ENCODE assay signal across 34 cellular contexts in the genomic region with DNA sequence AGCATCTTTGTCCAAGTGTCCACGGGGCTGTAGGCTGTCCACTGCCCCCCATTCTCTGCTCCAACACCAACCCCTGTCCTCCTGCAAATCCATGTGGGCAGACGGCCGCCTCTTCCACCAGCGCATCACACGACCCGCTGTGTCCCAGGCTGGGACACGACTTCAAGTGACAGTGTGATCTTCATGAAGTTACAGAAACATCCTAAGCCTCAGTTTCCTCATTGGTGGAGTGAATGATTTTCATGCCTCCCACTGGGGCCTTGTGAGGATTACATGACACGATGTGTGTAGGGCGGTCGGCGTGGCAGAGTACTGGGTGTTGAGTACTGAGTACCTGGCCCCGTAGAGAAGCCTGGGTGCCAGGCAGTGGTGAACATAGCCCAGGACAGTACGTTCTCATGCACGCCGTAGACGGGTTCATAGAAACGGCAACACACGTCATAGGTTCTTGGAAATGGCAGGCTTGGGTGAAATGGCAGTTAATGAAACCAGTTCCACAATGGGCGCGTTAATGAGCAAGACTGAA. TPM values are rescaled to one million over a fixed set of nuclear protein-coding genes. Genes with fewer than 3 reads are reported as not detected.
"Had no signal": no experiment of that assay in that cellular context is flagged by ENCODE, and none has a peak within 500 bp of the region (broad histone marks: within the 10 kb centered on the region; RNA-seq: fewer than 3 reads in every experiment).

No MANE protein-coding gene starts in this region.

- H3K4me2 ChIP-seq: hepatocyte had no signal

- H3K79me2 ChIP-seq: hepatocyte, parathyroid adenoma had no signal

- H3K9me3 ChIP-seq: colonic mucosa, gastrocnemius medialis, heart left ventricle, prostate gland, right atrium auricular region, sigmoid colon, thyroid gland, vagina had no signal

- H3K27me3 ChIP-seq: colonic mucosa, gastrocnemius medialis, heart left ventricle, hepatocyte, right atrium auricular region, sigmoid colon, thyroid gland, vagina had no signal

- H3K4me3 ChIP-seq: colonic mucosa, gastrocnemius medialis, heart left ventricle, hepatocyte, lung, prostate gland, right atrium auricular region, sigmoid colon, thyroid gland, vagina had no signal

- H2AFZ ChIP-seq: hepatocyte, parathyroid adenoma had no signal

- H3K27me3 Mint-ChIP-seq: stimulated activated memory B cell treated with anti-CD40 and anti-IgM and Interleukin-4, amounts not matched to agents 10 μg/mL and 1 μg/mL and 100 μg/mL, for 72 hours; stimulated activated naive CD8-positive, alpha-beta T cell treated with anti-CD3 and anti-CD28 coated beads, Interleukin-15, amount 100 ng/mL, for 72 hours had no signal

- H3K4me1 ChIP-seq: colonic mucosa, gastrocnemius medialis, prostate gland had no signal

- H3K36me3 ChIP-seq: colonic mucosa, gastrocnemius medialis, heart left ventricle, prostate gland, right atrium auricular region, sigmoid colon, thyroid gland, vagina had no signal

- H3K36me3 Mint-ChIP-seq: memory B cell; stimulated activated memory B cell treated with anti-CD40 and anti-IgM and Interleukin-4, amounts not matched to agents 10 μg/mL and 1 μg/mL and 100 μg/mL, for 72 hours had no signal

- ATAC-seq: esophagus mucosa; gastrocnemius medialis; heart left ventricle; left lobe of liver; stimulated activated memory B cell treated with anti-CD40 and anti-IgM and Interleukin-4, amounts not matched to agents 10 μg/mL and 1 μg/mL and 100 μg/mL, for 72 hours; stimulated activated naive CD8-positive, alpha-beta T cell treated with anti-CD3 and anti-CD28 coated beads, Interleukin-15, amount 100 ng/mL, for 72 hours had no signal

- H3K4me3 Mint-ChIP-seq: dendritic cell treated with granulocyte-macrophage colony-stimulating factor and Interleukin-4, amounts not matched to agents 40 ng/mL and 50 ng/mL, for 4 days; endodermal cell; memory B cell; nephron; stimulated activated memory B cell treated with anti-CD40 and anti-IgM and Interleukin-4, amounts not matched to agents 10 μg/mL and 1 μg/mL and 100 μg/mL, for 72 hours; stimulated activated naive CD8-positive, alpha-beta T cell treated with anti-CD3 and anti-CD28 coated beads, Interleukin-15, amount 100 ng/mL, for 72 hours had no signal

- H3K9ac ChIP-seq: parathyroid adenoma had no signal

- DNase-seq: colonic mucosa; effector CD8-positive, alpha-beta T cell; endodermal cell; foreskin fibroblast; gastrocnemius medialis; kidney; occipital lobe; sigmoid colon; stimulated activated CD4-positive, alpha-beta T cell treated with anti-CD3 and anti-CD28 coated beads, Interleukin-4, amount 100 ng/mL, for 4 hours; stimulated activated naive CD8-positive, alpha-beta T cell treated with anti-CD3 and anti-CD28 coated beads, Interleukin-15, amount 100 ng/mL, for 72 hours; thyroid gland; trophoblast cell had no signal

- H3K27ac Mint-ChIP-seq: dendritic cell treated with granulocyte-macrophage colony-stimulating factor and Interleukin-4, amounts not matched to agents 40 ng/mL and 50 ng/mL, for 4 days; endodermal cell; memory B cell; nephron; stimulated activated memory B cell treated with anti-CD40 and anti-IgM and Interleukin-4, amounts not matched to agents 10 μg/mL and 1 μg/mL and 100 μg/mL, for 72 hours; stimulated activated naive CD8-positive, alpha-beta T cell treated with anti-CD3 and anti-CD28 coated beads, Interleukin-15, amount 100 ng/mL, for 72 hours had no signal

- H3K9me3 Mint-ChIP-seq: dendritic cell treated with granulocyte-macrophage colony-stimulating factor and Interleukin-4, amounts not matched to agents 40 ng/mL and 50 ng/mL, for 4 days; endodermal cell; memory B cell; nephron; stimulated activated memory B cell treated with anti-CD40 and anti-IgM and Interleukin-4, amounts not matched to agents 10 μg/mL and 1 μg/mL and 100 μg/mL, for 72 hours; stimulated activated naive CD8-positive, alpha-beta T cell treated with anti-CD3 and anti-CD28 coated beads, Interleukin-15, amount 100 ng/mL, for 72 hours had no signal

- H3K27ac ChIP-seq: colonic mucosa, epithelial cell of prostate, gastrocnemius medialis, heart left ventricle, hepatocyte, parathyroid adenoma, prostate gland, right atrium auricular region, sigmoid colon, thyroid gland, vagina had no signal

RNA-seq across cellular contexts. Expression of gene ALLC, which starts 9.3 kb away (rescaled TPM):
- total RNA-seq: chondrocyte, colonic mucosa, endodermal cell, esophagus mucosa, gastrocnemius medialis, glomerular endothelial cell, heart left ventricle, hepatocyte, kidney, lung, mononuclear cell, occipital lobe, right atrium auricular region, sigmoid colon, skeletal muscle tissue, subcutaneous adipose tissue, temporal lobe, thyroid gland, ureter, vagina had no signal
- polyA plus RNA-seq: heart left ventricle, hepatocyte, sigmoid colon had no signal

RNA-seq across cellular contexts. Expression of gene COLEC11, which starts 53.8 kb away (rescaled TPM):
- total RNA-seq: chondrocyte, esophagus mucosa, mononuclear cell, skeletal muscle tissue, vagina had no signal

RNA-seq across cellular contexts. Expression of gene DCDC2C, which starts 54.7 kb away (rescaled TPM):
- total RNA-seq: chondrocyte, colonic mucosa, endodermal cell, esophagus mucosa, gastrocnemius medialis, glomerular endothelial cell, heart left ventricle, hepatocyte, kidney, left lobe of liver, liver, mononuclear cell, right atrium auricular region, skeletal muscle tissue, subcutaneous adipose tissue, ureter, vagina had no signal
- polyA plus RNA-seq: heart left ventricle, hepatocyte, liver, lung, sigmoid colon had no signal
